Comparison of ENCODE assay signal across 8 cellular contexts in the genomic region with DNA sequence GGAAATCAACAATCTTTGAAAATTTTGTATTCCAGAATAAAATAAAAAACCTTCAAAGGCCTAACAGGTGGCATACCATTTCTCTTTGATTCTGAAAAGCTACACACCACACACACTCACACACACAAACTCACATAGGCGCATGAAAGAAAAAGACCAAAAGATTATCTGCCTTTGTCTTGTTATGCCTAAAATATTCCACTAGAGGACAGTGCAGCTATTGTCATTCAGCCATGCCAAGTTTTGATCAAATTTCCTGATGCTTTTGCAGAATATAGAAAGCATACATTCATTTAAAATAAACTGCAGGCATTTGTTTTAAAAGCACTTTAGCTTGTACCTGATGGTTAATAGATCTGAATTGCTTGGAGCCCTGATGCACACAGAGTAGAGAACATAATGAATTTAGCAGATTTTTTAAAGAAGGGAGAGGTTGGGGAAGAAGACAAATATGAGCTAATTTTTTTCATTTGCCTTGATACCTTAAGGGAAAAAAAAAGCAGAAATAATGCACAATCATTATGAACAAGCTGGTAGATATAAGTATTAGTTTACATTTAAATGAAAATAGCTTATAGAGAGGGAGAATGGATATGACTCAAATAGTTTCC.
DNase-seq lines count a peak whose midpoint lies in the region; ATAC-seq and TF ChIP-seq lines count a peak whose summit lies in the region.

No MANE protein-coding gene starts in this region.

- TF ChIP-seq CTCF in chondrocyte (IDR thresholded peaks at IDR 0.05) (peak; percentile 96), nephron (IDR thresholded peaks at IDR 0.05; ENCODE audit: unreplicated experiment in 3 of 3) (peak; percentile 91 to 95 (median 94))

- H3K4me1 Mint-ChIP-seq in chondrocyte (ENCODE audit: low read depth) = peaks cover 10% of the 10 kb centered on the region
- H3K4me1 Mint-ChIP-seq in nephron = peaks cover 17% of the 10 kb centered on the region

- intact Hi-C loops in sciatic nerve (cut with DNase I) = no loop called here

- H3K9me3 Mint-ChIP-seq in chondrocyte (ENCODE audit: low read depth) (no peaks in the 10 kb centered on the region), nephron (no peaks in the 10 kb centered on the region)

- H3K36me3 Mint-ChIP-seq in chondrocyte (ENCODE audit: low read depth) = no peaks in the 10 kb centered on the region
- H3K36me3 Mint-ChIP-seq in nephron (ENCODE audit: low read depth) = no peaks in the 10 kb centered on the region

- no peaks in the 10 kb centered on the region for H3K27me3 Mint-ChIP-seq in chondrocyte (ENCODE audit: low read depth)
- H3K27me3 Mint-ChIP-seq in nephron (ENCODE audit: low read depth) = no peaks in the 10 kb centered on the region

- peak; percentile 63 for ATAC-seq in GM19452 (IDR thresholded peaks at IDR 0.05; ENCODE audit: unreplicated experiment)
- ATAC-seq in sciatic nerve = no peak

- no peak overlapping the region for H3K4me3 Mint-ChIP-seq in chondrocyte (ENCODE audit: unreplicated experiment)
- no peak overlapping the region for H3K4me3 Mint-ChIP-seq in nephron

- no peak overlapping the region for H3K27ac Mint-ChIP-seq in chondrocyte (ENCODE audit: unreplicated experiment)
- H3K27ac Mint-ChIP-seq in nephron = peak overlapping the region; percentile 21 to 63 (median 39)

- DNase-seq in AML-193 (lab: John Stamatoyannopoulos, UW) = peak; percentile 57 to 58
- DNase-seq in NCI-H2227 (lab: John Stamatoyannopoulos, UW; ENCODE audit: unreplicated experiment) = peak; percentile 13
- no peak for DNase-seq in chondrocyte (ENCODE audit: low spot score)
- no peak for DNase-seq in sciatic nerve (ENCODE audit: low spot score)
- no peak for DNase-seq in activated CD4-positive, CD25-positive, alpha-beta regulatory T cell (lab: John Stamatoyannopoulos, UW)
- DNase-seq in effector CD8-positive, alpha-beta T cell (lab: John Stamatoyannopoulos, UW) = no peak

Comparison
In these comparisons a context has a peak if more than half of its experiments do, and no peak if none do; other contexts are left out.
1. DNase-seq: peak in AML-193 (2 of 2) and NCI-H2227 (single experiment); none in chondrocyte (single experiment), sciatic nerve (single experiment), activated CD4-positive, CD25-positive, alpha-beta regulatory T cell (0 of 4) and effector CD8-positive, alpha-beta T cell (single experiment).